In the genomic region with DNA sequence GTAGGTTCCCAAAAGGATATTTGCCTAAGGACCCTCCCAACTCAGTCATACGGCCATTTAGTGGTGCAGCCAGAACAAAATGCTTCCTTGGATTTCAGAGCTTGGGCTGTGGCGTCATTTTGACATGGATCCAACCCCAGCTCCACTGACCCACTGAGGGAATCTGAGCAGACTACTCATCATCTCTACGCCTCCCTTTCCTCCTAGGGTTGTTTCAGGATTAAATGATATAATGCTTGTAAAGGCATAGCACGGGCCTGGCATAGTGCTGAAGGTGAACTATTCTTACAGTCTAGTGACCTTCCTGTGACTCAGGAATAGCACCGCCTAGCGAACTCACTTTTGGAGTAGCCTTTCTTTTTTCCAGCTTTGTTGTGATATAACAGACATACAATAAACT, we compare ENCODE assay signal across 22 cellular contexts.
A peak's percentile ranks its signal among the peaks of the same experiment; 100 is the strongest.
DNase-seq lines count a peak whose midpoint lies in the region; ATAC-seq and TF ChIP-seq lines count a peak whose summit lies in the region.
"Had no signal": no experiment of that assay in that cellular context is flagged by ENCODE, and none has a peak within 500 bp of the region (broad histone marks: within the 10 kb centered on the region; RNA-seq: fewer than 3 reads in every experiment).

No MANE protein-coding gene starts in this region.

- peaks cover 3% of the 10 kb centered on the region; the same call in 1 of the 2 replicates for H3K9me1 ChIP-seq in IMR-90 (ENCODE audit: insufficient read depth, low read length)

- no CpG with 5 or more reads among the region's 6 CpGs for WGBS in IMR-90 (ENCODE audit: extremely low coverage in 2 of 2, insufficient read length in 1 of 2), 2 experiments
- WGBS in body of pancreas, 2 donors = 85 to 90% methylated on average over 6 of the region's 6 CpGs
- 77 to 87% methylated on average over 4 to 5 of the region's 6 CpGs for WGBS in gastroesophageal sphincter (ENCODE audit: low coverage in 1 of 2), 2 donors

- in situ Hi-C loops in IMR-90 (cut with MboI; ENCODE audit: low sequenced_read_pairs) = no loop called here

- H2BK20ac ChIP-seq in IMR-90 (ENCODE audit: low read depth, low read length) = no peak overlapping the region

- H3K9ac ChIP-seq in IMR-90 (ENCODE audit: low read depth, low read length) (no peak overlapping the region), skeletal muscle satellite cell (ENCODE audit: low read depth, low read length) (peak overlapping the region; percentile 17)
- H3K9ac ChIP-seq: parathyroid adenoma had no signal

- no peak overlapping the region for H3K14ac ChIP-seq in IMR-90 (replicated peaks; ENCODE audit: low read depth, low read length)

- H3K36me3 ChIP-seq in IMR-90 (ENCODE audit: control insufficient read depth, insufficient read depth, low read length) = no peaks in the 10 kb centered on the region
- H3K36me3 ChIP-seq in body of pancreas (replicated peaks in 1 of 2; ENCODE audit: insufficient read depth in 1 of 2, low read depth in 2 of 2) = no peaks in the 10 kb centered on the region
- H3K36me3 ChIP-seq in gastroesophageal sphincter = no peaks in the 10 kb centered on the region
- H3K36me3 ChIP-seq in skeletal muscle satellite cell (ENCODE audit: insufficient read depth, low read length) = no peaks in the 10 kb centered on the region
- H3K36me3 ChIP-seq in ascending aorta = no peaks in the 10 kb centered on the region

- H2AK9ac ChIP-seq in IMR-90 (replicated peaks; ENCODE audit: low read depth, low read length, poor library complexity) = no peak overlapping the region

- no peak overlapping the region for H3K56ac ChIP-seq in IMR-90 (ENCODE audit: extremely low read depth, insufficient read depth, low read length)

- H2BK120ac ChIP-seq in IMR-90 (ENCODE audit: low read depth, low read length) = no peak overlapping the region

- no peak overlapping the region for H3K27ac ChIP-seq in IMR-90 (ENCODE audit: insufficient read depth, low read length)
- no peak overlapping the region for H3K27ac ChIP-seq in body of pancreas
- peak overlapping the region in 3 of 4 donors; percentile 17 to 44 (median 25) for H3K27ac ChIP-seq in gastroesophageal sphincter
- no peak overlapping the region for H3K27ac ChIP-seq in ascending aorta
- H3K27ac ChIP-seq: parathyroid adenoma had no signal

- CTCF ChIA-PET in IMR-90 (lab: Yijun Ruan, JAX) = no interaction called here

- no peak overlapping the region for H4K8ac ChIP-seq in IMR-90 (ENCODE audit: low read depth in 2 of 2, low read length in 2 of 2)

- POLR2A ChIA-PET in IMR-90 (lab: Charles Lee; ENCODE audit: unreplicated experiment) = no interaction called here

- intact Hi-C loops in IMR-90 (cut with micrococcal nuclease) (no loop called here), body of pancreas (cut with DNase I) (no loop called here), ascending aorta (cut with DNase I) (no loop called here)

- H3K79me1 ChIP-seq in IMR-90 (ENCODE audit: low read depth in 1 of 2, low read length in 2 of 2) = no peaks in the 10 kb centered on the region

- TF ChIP-seq POLR2A in IMR-90 (IDR thresholded peaks at IDR 0.05; ENCODE audit: low read depth, low read length) (no peak), body of pancreas (IDR thresholded peaks at IDR 0.05) (no peak), gastroesophageal sphincter (IDR thresholded peaks at IDR 0.05) (no peak)

- ATAC-seq in IMR-90 (ENCODE audit: low read depth) (no peak), body of pancreas (peak; percentile 42), gastroesophageal sphincter (peak; percentile 65), GM21447 (IDR thresholded peaks at IDR 0.05; ENCODE audit: unreplicated experiment) (no peak), GM19455 (IDR thresholded peaks at IDR 0.05; ENCODE audit: unreplicated experiment) (no peak)
- ATAC-seq: natural killer cell; stimulated activated naive CD8-positive, alpha-beta T cell treated with anti-CD3 and anti-CD28 coated beads, Interleukin-15, amount 100 ng/mL, for 72 hours had no signal

- H3K18ac ChIP-seq in IMR-90 (ENCODE audit: low read depth, low read length) = no peak overlapping the region

- H3K4ac ChIP-seq in IMR-90 (ENCODE audit: low read depth, low read length) = no peak overlapping the region

- H3K4me3 ChIP-seq in IMR-90 (ENCODE audit: insufficient read depth, low read depth, low read length) (no peak overlapping the region), body of pancreas (no peak overlapping the region), gastroesophageal sphincter (no peak overlapping the region), skeletal muscle satellite cell (ENCODE audit: low read length) (no peak overlapping the region), ascending aorta (no peak overlapping the region)
- H3K4me3 ChIP-seq: smooth muscle cell had no signal

- H4K20me1 ChIP-seq in IMR-90 (ENCODE audit: insufficient read depth, low read length) = no peaks in the 10 kb centered on the region

- H4K91ac ChIP-seq in IMR-90 (ENCODE audit: insufficient read depth, low read depth, low read length) = no peak overlapping the region

- dilution Hi-C loops in IMR-90 (cut with HindIII; ENCODE audit: low sequenced_read_pairs, unreplicated experiment) = no loop called here

- no peak overlapping the region for H2BK5ac ChIP-seq in IMR-90 (ENCODE audit: low read depth, low read length, poor library complexity, severe bottlenecking)

- H3K23ac ChIP-seq in IMR-90 (ENCODE audit: low read depth, low read length) = no peak overlapping the region

- H4K5ac ChIP-seq in IMR-90 (ENCODE audit: low read depth, low read length) = no peak overlapping the region

- H2AFZ ChIP-seq in IMR-90 (replicated peaks; ENCODE audit: low read length, poor library complexity) = no peak overlapping the region
- H2AFZ ChIP-seq: parathyroid adenoma had no signal

- no peak overlapping the region for H2AK5ac ChIP-seq in IMR-90 (ENCODE audit: low read depth, low read length)

- TF ChIP-seq EP300 in gastroesophageal sphincter (IDR thresholded peaks at IDR 0.05) = no peak

- TF ChIP-seq CTCF in IMR-90 (conservative IDR thresholded peaks at IDR 0.05; ENCODE audit: low read depth, low read length) (no peak), body of pancreas (IDR thresholded peaks at IDR 0.05) (no peak), gastroesophageal sphincter (IDR thresholded peaks at IDR 0.05) (no peak), ascending aorta (IDR thresholded peaks at IDR 0.05) (no peak)

- DNase-seq in IMR-90 (peak; percentile 23), body of pancreas (no peak), ascending aorta (ENCODE audit: low spot score in 2 of 2) (no peak), HCEC 1CT (no peak)
- DNase-seq: activated CD4-positive, alpha-beta T cell treated with anti-CD3 and anti-CD28 coated beads for 1 hour; activated CD8-positive, alpha-beta memory T cell treated with anti-CD3 and anti-CD28 coated beads for 24 hours; activated naive CD4-positive, alpha-beta T cell treated with anti-CD3 and anti-CD28 coated beads, Interleukin-2, amount 50 U/mL, for 16 hours; activated T-cell treated with anti-CD3 and anti-CD28 coated beads, Interleukin-2, amount 50 U/mL, for 48 hours; DMS79; natural killer cell; NCI-H1105; NCI-H2081; RPMI8226; stimulated activated CD4-positive, alpha-beta T cell treated with anti-CD3 and anti-CD28 coated beads, Interleukin-4, amount 100 ng/mL, for 24 hours; stimulated activated naive CD8-positive, alpha-beta T cell treated with anti-CD3 and anti-CD28 coated beads, Interleukin-15, amount 100 ng/mL, for 72 hours; SW 1271 had no signal

- H3K4me1 ChIP-seq in IMR-90 (ENCODE audit: control insufficient read depth, insufficient read depth, low read length) (peaks cover 6% of the 10 kb centered on the region), body of pancreas (no peaks in the 10 kb centered on the region), gastroesophageal sphincter (peaks cover 0 to 13% (median 0%) of the 10 kb centered on the region in 3 donors), skeletal muscle satellite cell (ENCODE audit: control insufficient read depth, insufficient read depth, low read length) (peaks cover 32% of the 10 kb centered on the region), ascending aorta (peaks cover 0 to 4% of the 10 kb centered on the region in 2 donors)
- H3K4me1 ChIP-seq: parathyroid adenoma had no signal

- H3K27me3 ChIP-seq in IMR-90 (ENCODE audit: control insufficient read depth, insufficient read depth, low read length) (no peaks in the 10 kb centered on the region), body of pancreas (no peaks in the 10 kb centered on the region), gastroesophageal sphincter (peaks cover 4% of the 10 kb centered on the region), skeletal muscle satellite cell (ENCODE audit: control insufficient read depth, insufficient read depth, low read length) (peaks cover 3% of the 10 kb centered on the region), ascending aorta (no peaks in the 10 kb centered on the region)

- BruUV-seq in IMR-90 (replicated peaks; lab: Mats Ljungman, UMichigan) = no TSS peak

- H3K4me2 ChIP-seq in IMR-90 (ENCODE audit: low read depth, low read length) (no peak overlapping the region), skeletal muscle satellite cell (ENCODE audit: low read length) (peak overlapping the region; percentile 19)
- H3K4me2 ChIP-seq: smooth muscle cell had no signal

- H3K9me3 ChIP-seq in IMR-90 (ENCODE audit: control insufficient read depth, insufficient read depth, low read length) (no peaks in the 10 kb centered on the region), body of pancreas (no peaks in the 10 kb centered on the region), gastroesophageal sphincter (no peaks in the 10 kb centered on the region), skeletal muscle satellite cell (replicated peaks; ENCODE audit: low read length) (no peaks in the 10 kb centered on the region), ascending aorta (no peaks in the 10 kb centered on the region)

- H2BK15ac ChIP-seq in IMR-90 (ENCODE audit: low read depth, low read length) = no peak overlapping the region

- no peak for TF ChIP-seq RAD21 in IMR-90 (IDR thresholded peaks at IDR 0.05; ENCODE audit: low read length)

TF ChIP-seq in IMR-90, 13 proteins besides CTCF, POLR2A, EP300 and RAD21 (continues in another document):
- TF ChIP-seq RCOR1 (IDR thresholded peaks at IDR 0.05; ENCODE audit: insufficient replicate concordance, low read length) = no peak
- TF ChIP-seq NFE2L2 (IDR thresholded peaks at IDR 0.05; ENCODE audit: low read depth, low read length) = no peak
- TF ChIP-seq RFX5 (IDR thresholded peaks at IDR 0.05; ENCODE audit: low read depth, low read length) = no peak
- TF ChIP-seq FOS (IDR thresholded peaks at IDR 0.05; ENCODE audit: low read depth, low read length) = no peak
- no peak for TF ChIP-seq ELK1 (IDR thresholded peaks at IDR 0.05; ENCODE audit: borderline replicate concordance, low read depth, low read length)
- TF ChIP-seq CHD1 (IDR thresholded peaks at IDR 0.05; ENCODE audit: low read depth, low read length) = no peak

Comparison
In these comparisons a context has a peak if more than half of its experiments do, and no peak if none do; other contexts are left out.
1. ATAC-seq: peak in body of pancreas (single experiment) and gastroesophageal sphincter (single experiment); none in IMR-90 (single experiment), GM21447 (single experiment) and GM19455 (single experiment).
2. H3K27ac ChIP-seq: peak in gastroesophageal sphincter (3 of 4); none in IMR-90 (single experiment), body of pancreas (0 of 4) and ascending aorta (0 of 2).